In genomic region chr16:30005341-30006094, GRCh38 we compare ENCODE assay signal across 1 cellular context.
TF ChIP-seq lines count a peak whose summit lies in the region.

No MANE protein-coding gene starts in this region.

TF ChIP-seq in K562, 482 proteins besides CTCF, POLR2A, EP300 and RAD21 (continues in another document):
- TF ChIP-seq, protein P1, sequence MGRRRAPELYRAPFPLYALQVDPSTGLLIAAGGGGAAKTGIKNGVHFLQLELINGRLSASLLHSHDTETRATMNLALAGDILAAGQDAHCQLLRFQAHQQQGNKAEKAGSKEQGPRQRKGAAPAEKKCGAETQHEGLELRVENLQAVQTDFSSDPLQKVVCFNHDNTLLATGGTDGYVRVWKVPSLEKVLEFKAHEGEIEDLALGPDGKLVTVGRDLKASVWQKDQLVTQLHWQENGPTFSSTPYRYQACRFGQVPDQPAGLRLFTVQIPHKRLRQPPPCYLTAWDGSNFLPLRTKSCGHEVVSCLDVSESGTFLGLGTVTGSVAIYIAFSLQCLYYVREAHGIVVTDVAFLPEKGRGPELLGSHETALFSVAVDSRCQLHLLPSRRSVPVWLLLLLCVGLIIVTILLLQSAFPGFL (CRISPR knock-in tag; IDR thresholded peaks at IDR 0.05): no peak
- TF ChIP-seq RCOR1 (IDR thresholded peaks at IDR 0.05; ENCODE audit: borderline replicate concordance in 1 of 2, low read depth in 2 of 2, low read length in 2 of 2) (no peak), SFPQ (IDR thresholded peaks at IDR 0.05; ENCODE audit: low read depth, low read length) (no peak), AFF1 (IDR thresholded peaks at IDR 0.05; ENCODE audit: low read depth in 1 of 2, partially characterized antibody in 2 of 2) (no peak), PHTF2 (CRISPR knock-in tag; IDR thresholded peaks at IDR 0.05) (no peak), ETS1 (conservative IDR thresholded peaks at IDR 0.05; ENCODE audit: control insufficient read depth, low read depth, low read length) (no peak), TFE3 (CRISPR knock-in tag; IDR thresholded peaks at IDR 0.05) (no peak), ZBTB17 (CRISPR knock-in tag; IDR thresholded peaks at IDR 0.05) (no peak), HDAC2 (IDR thresholded peaks at IDR 0.05) (no peak), CCAR2 (IDR thresholded peaks at IDR 0.05; ENCODE audit: low read depth, low read length) (no peak), ZNF121 (CRISPR knock-in tag; conservative IDR thresholded peaks at IDR 0.05) (no peak), FOSL1 (tag; conservative IDR thresholded peaks at IDR 0.05) (no peak), ZFPM2 (CRISPR knock-in tag; IDR thresholded peaks at IDR 0.05) (no peak), TOE1 (IDR thresholded peaks at IDR 0.05; ENCODE audit: borderline replicate concordance) (no peak), TOE1 (CRISPR knock-in tag; IDR thresholded peaks at IDR 0.05; ENCODE audit: borderline replicate concordance, low read depth) (no peak), YY1 (IDR thresholded peaks at IDR 0.05; ENCODE audit: borderline replicate concordance in 1 of 3, control insufficient read depth in 1 of 3, extremely low read depth in 1 of 3, insufficient read depth in 3 of 3, insufficient read length in 1 of 3, insufficient replicate concordance in 2 of 3, low read depth in 1 of 3, low read length in 2 of 3) (peak; percentile 15 to 85 (median 77)), SMC3 (conservative IDR thresholded peaks at IDR 0.05; ENCODE audit: insufficient read depth, low read depth, low read length) (peak; percentile 58), DEAF1 (CRISPR knock-in tag; IDR thresholded peaks at IDR 0.05) (0 out of 2 replicates have a peak, but pooled peaks have one; percentile 40), SMARCC2 (IDR thresholded peaks at IDR 0.05; ENCODE audit: low read depth) (no peak), ZNF644 (tag; IDR thresholded peaks at IDR 0.05; ENCODE audit: low read depth) (no peak), SMAD4 (CRISPR knock-in tag; conservative IDR thresholded peaks at IDR 0.05) (no peak), THRAP3 (IDR thresholded peaks at IDR 0.05; ENCODE audit: borderline replicate concordance) (no peak), HDAC6 (IDR thresholded peaks at IDR 0.05; ENCODE audit: low read depth, low read length) (no peak), THAP7 (CRISPR knock-in tag; IDR thresholded peaks at IDR 0.05) (no peak), RREB1 (CRISPR knock-in tag; IDR thresholded peaks at IDR 0.05) (no peak), ZNF263 (CRISPR knock-in tag; IDR thresholded peaks at IDR 0.05; ENCODE audit: borderline replicate concordance) (no peak), RBM25 (IDR thresholded peaks at IDR 0.05; ENCODE audit: low read depth, low read length, severe bottlenecking) (no peak), ZNF165 (CRISPR knock-in tag; IDR thresholded peaks at IDR 0.05; ENCODE audit: borderline replicate concordance) (no peak), NUFIP1 (IDR thresholded peaks at IDR 0.05; ENCODE audit: partially characterized antibody) (no peak)
- TF ChIP-seq, protein P2, sequence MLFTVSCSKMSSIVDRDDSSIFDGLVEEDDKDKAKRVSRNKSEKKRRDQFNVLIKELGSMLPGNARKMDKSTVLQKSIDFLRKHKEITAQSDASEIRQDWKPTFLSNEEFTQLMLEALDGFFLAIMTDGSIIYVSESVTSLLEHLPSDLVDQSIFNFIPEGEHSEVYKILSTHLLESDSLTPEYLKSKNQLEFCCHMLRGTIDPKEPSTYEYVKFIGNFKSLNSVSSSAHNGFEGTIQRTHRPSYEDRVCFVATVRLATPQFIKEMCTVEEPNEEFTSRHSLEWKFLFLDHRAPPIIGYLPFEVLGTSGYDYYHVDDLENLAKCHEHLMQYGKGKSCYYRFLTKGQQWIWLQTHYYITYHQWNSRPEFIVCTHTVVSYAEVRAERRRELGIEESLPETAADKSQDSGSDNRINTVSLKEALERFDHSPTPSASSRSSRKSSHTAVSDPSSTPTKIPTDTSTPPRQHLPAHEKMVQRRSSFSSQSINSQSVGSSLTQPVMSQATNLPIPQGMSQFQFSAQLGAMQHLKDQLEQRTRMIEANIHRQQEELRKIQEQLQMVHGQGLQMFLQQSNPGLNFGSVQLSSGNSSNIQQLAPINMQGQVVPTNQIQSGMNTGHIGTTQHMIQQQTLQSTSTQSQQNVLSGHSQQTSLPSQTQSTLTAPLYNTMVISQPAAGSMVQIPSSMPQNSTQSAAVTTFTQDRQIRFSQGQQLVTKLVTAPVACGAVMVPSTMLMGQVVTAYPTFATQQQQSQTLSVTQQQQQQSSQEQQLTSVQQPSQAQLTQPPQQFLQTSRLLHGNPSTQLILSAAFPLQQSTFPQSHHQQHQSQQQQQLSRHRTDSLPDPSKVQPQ (CRISPR knock-in tag; IDR thresholded peaks at IDR 0.05; ENCODE audit: borderline replicate concordance): no peak
- TF ChIP-seq, protein P3, sequence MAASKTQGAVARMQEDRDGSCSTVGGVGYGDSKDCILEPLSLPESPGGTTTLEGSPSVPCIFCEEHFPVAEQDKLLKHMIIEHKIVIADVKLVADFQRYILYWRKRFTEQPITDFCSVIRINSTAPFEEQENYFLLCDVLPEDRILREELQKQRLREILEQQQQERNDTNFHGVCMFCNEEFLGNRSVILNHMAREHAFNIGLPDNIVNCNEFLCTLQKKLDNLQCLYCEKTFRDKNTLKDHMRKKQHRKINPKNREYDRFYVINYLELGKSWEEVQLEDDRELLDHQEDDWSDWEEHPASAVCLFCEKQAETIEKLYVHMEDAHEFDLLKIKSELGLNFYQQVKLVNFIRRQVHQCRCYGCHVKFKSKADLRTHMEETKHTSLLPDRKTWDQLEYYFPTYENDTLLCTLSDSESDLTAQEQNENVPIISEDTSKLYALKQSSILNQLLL (CRISPR knock-in tag; IDR thresholded peaks at IDR 0.05; ENCODE audit: borderline replicate concordance): no peak
